ENCODE assay signal across 7 cellular contexts in genomic region chr15:75454471-75455418, GRCh38. TPM values are rescaled to one million over a fixed set of nuclear protein-coding genes. Genes with fewer than 3 reads are reported as not detected.
DNase-seq lines count a peak whose midpoint lies in the region; ATAC-seq and TF ChIP-seq lines count a peak whose summit lies in the region.

No MANE protein-coding gene starts in this region.

- H3K4me3 Mint-ChIP-seq in endothelial cell (ENCODE audit: unreplicated experiment) = peak overlapping the region; percentile 95
- peak overlapping the region; percentile 88 to 98 (median 93) for H3K4me3 Mint-ChIP-seq in naive thymus-derived CD4-positive, alpha-beta T cell

- TF ChIP-seq CTCF in endothelial cell (IDR thresholded peaks at IDR 0.05; ENCODE audit: unreplicated experiment) = no peak

- peaks cover 9 to 28% of the 10 kb centered on the region in 2 donors for H3K4me1 ChIP-seq in naive thymus-derived CD4-positive, alpha-beta T cell (ENCODE audit: control insufficient read depth in 2 of 2, insufficient read depth in 2 of 2, low read length in 2 of 2)

- DNase-seq in GM19238 (ENCODE audit: insufficient read length, low spot score) (peak; percentile 44), NCI-H748 (lab: John Stamatoyannopoulos, UW; ENCODE audit: unreplicated experiment) (peak; percentile 55), endothelial cell (ENCODE audit: low spot score) (peak; percentile 74)
- DNase-seq in activated CD8-positive, alpha-beta memory T cell treated with anti-CD3 and anti-CD28 coated beads, Interleukin-2, amount 50 U/mL, for 24 hours (ENCODE audit: extremely low read depth) = peak; percentile 42
- DNase-seq in naive thymus-derived CD4-positive, alpha-beta T cell = peak; percentile 74 to 87 (median 82)
- peak; percentile 58 to 69 for DNase-seq in stimulated activated CD8-positive, alpha-beta memory T cell treated with anti-CD3 and anti-CD28 coated beads, Interleukin-7, amount 100 ng/mL, for 48 hours (ENCODE audit: extremely low read depth in 1 of 2, low read depth in 1 of 2)

- CTCF ChIA-PET in naive thymus-derived CD4-positive, alpha-beta T cell (lab: Charles Lee) = interaction anchor here (0.6 to 4.1 kb wide), 11 partner anchors 18 to 227 kb away, joined by 3 to 30 read pairs (median 6); partner anchors contain the start of genes IMP3, MAN2C1 and SNUPN

- H3K27ac ChIP-seq in naive thymus-derived CD4-positive, alpha-beta T cell (ENCODE audit: low read depth, low read length) = peak overlapping the region; percentile 97

- no peaks in the 10 kb centered on the region for H3K27me3 ChIP-seq in naive thymus-derived CD4-positive, alpha-beta T cell (ENCODE audit: control insufficient read depth in 2 of 2, insufficient read depth in 2 of 2, low read length in 2 of 2)

- peak overlapping the region; percentile 82 for H3K4me3 ChIP-seq in naive thymus-derived CD4-positive, alpha-beta T cell (ENCODE audit: low read length)

- H3K9me3 ChIP-seq in naive thymus-derived CD4-positive, alpha-beta T cell (ENCODE audit: control insufficient read depth in 2 of 3, low read length in 3 of 3) = no peaks in the 10 kb centered on the region

- peaks cover 0 to 16% (median 0%) of the 10 kb centered on the region in 3 experiments for H3K36me3 ChIP-seq in naive thymus-derived CD4-positive, alpha-beta T cell (ENCODE audit: control insufficient read depth in 2 of 3, insufficient read depth in 3 of 3, low read length in 3 of 3)

- H3K27ac Mint-ChIP-seq in endothelial cell (ENCODE audit: unreplicated experiment) = peak overlapping the region; percentile 83
- H3K27ac Mint-ChIP-seq in naive thymus-derived CD4-positive, alpha-beta T cell = peak overlapping the region; percentile 65 to 98 (median 95)

- intact Hi-C loops in naive thymus-derived CD4-positive, alpha-beta T cell (cut with micrococcal nuclease) = loop anchor here (1.0 to 10.0 kb wide), 19 partner anchors 37 to 1968 kb away; partner anchors contain the start of genes COX5A (in 2 of the 2), SCAMP2 (in 2 of the 2), UBL7 (in 2 of the 2) and CLK3 (in 1 of the 2)

- peak; percentile 3 for ATAC-seq in naive thymus-derived CD4-positive, alpha-beta T cell
- ATAC-seq in GM19452 (IDR thresholded peaks at IDR 0.05; ENCODE audit: unreplicated experiment) = no peak

- no peaks in the 10 kb centered on the region for H3K9me3 Mint-ChIP-seq in endothelial cell (ENCODE audit: unreplicated experiment)
- H3K9me3 Mint-ChIP-seq in naive thymus-derived CD4-positive, alpha-beta T cell = no peaks in the 10 kb centered on the region

- no peaks in the 10 kb centered on the region for H3K36me3 Mint-ChIP-seq in endothelial cell (ENCODE audit: low read depth, unreplicated experiment)
- peaks cover 0 to 1% (median 0%) of the 10 kb centered on the region in 5 donors for H3K36me3 Mint-ChIP-seq in naive thymus-derived CD4-positive, alpha-beta T cell

- H3K27me3 Mint-ChIP-seq in endothelial cell (ENCODE audit: unreplicated experiment) = peaks cover 14% of the 10 kb centered on the region
- H3K27me3 Mint-ChIP-seq in naive thymus-derived CD4-positive, alpha-beta T cell = peaks cover 0 to 2% (median 0%) of the 10 kb centered on the region in 5 donors

- POLR2A ChIA-PET in naive thymus-derived CD4-positive, alpha-beta T cell (lab: Charles Lee) = interaction anchor here (0.7 to 9.1 kb wide), 35 partner anchors 9 to 914 kb away, joined by 3 to 175 read pairs (median 4); partner anchors contain the start of genes ARID3B, CLK3, COX5A and IMP3

- H3K4me1 Mint-ChIP-seq in endothelial cell (ENCODE audit: unreplicated experiment) = peaks cover 26% of the 10 kb centered on the region
- peaks cover 16 to 31% (median 25%) of the 10 kb centered on the region in 7 donors for H3K4me1 Mint-ChIP-seq in naive thymus-derived CD4-positive, alpha-beta T cell

RNA-seq across cellular contexts. Expression of gene SIN3A, which starts 3.3 kb away (rescaled TPM):
- total RNA-seq in endothelial cell (ENCODE audit: unreplicated experiment) = 67.3 TPM
- total RNA-seq in naive thymus-derived CD4-positive, alpha-beta T cell = 100 to 1,000 TPM; 115 to 139 (median 130) TPM
- 10 to 100 TPM; 18.0 to 22.2 TPM for polyA plus RNA-seq in naive thymus-derived CD4-positive, alpha-beta T cell
